1 cellular context compared by ENCODE assay signal in the genomic region with DNA sequence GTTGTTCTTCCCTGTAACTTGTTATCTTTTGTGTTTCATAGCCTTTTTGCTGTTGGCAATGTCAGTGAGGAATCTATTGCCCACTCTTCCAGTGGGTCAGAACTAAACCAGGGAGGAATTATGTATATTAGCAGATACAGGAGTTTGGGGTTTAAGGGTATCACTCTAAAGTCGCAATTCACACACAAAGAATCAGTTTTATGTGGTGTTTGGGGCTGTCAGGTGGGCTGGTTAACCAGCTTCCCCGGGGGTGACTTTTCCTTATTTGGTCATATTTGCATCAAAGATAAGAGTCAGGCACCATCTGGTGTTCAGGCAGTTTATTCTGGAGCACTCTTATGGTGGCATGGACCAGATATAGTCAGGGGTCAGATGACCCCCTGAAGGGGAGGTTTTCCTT.
A peak's percentile ranks its signal among the peaks of the same experiment; 100 is the strongest.
TF ChIP-seq lines count a peak whose summit lies in the region.

No MANE protein-coding gene starts in this region.

TF ChIP-seq in SK-N-SH, 30 proteins besides CTCF, POLR2A, EP300 and RAD21 (continued from another document):
- TF ChIP-seq, protein P1, sequence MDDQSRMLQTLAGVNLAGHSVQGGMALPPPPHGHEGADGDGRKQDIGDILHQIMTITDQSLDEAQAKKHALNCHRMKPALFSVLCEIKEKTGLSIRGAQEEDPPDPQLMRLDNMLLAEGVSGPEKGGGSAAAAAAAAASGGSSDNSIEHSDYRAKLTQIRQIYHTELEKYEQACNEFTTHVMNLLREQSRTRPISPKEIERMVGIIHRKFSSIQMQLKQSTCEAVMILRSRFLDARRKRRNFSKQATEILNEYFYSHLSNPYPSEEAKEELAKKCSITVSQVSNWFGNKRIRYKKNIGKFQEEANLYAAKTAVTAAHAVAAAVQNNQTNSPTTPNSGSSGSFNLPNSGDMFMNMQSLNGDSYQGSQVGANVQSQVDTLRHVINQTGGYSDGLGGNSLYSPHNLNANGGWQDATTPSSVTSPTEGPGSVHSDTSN (IDR thresholded peaks at IDR 0.05) = no peak
- TF ChIP-seq RCOR1 (IDR thresholded peaks at IDR 0.05; ENCODE audit: low read length) (0 out of 2 replicates have a peak, but pooled peaks have one; percentile 28), TEAD4 (IDR thresholded peaks at IDR 0.05; ENCODE audit: borderline replicate concordance, insufficient read depth) (no peak), NFIC (IDR thresholded peaks at IDR 0.05; ENCODE audit: borderline replicate concordance) (no peak), FOXM1 (IDR thresholded peaks at IDR 0.05; ENCODE audit: low read depth) (no peak), TAF1 (IDR thresholded peaks at IDR 0.05; ENCODE audit: borderline replicate concordance, low read depth, low read length) (no peak), NRF1 (IDR thresholded peaks at IDR 0.05; ENCODE audit: low read depth, low read length) (no peak), GABPA (IDR thresholded peaks at IDR 0.05; ENCODE audit: low read depth) (no peak), ELF1 (IDR thresholded peaks at IDR 0.05) (no peak), MXI1 (IDR thresholded peaks at IDR 0.05; ENCODE audit: low read depth, low read length) (peak; percentile 46; the same call in 1 of the 2 replicates), EZH2phosphoT487 (IDR thresholded peaks at IDR 0.05; ENCODE audit: borderline replicate concordance, low read depth) (no peak), FOXJ3 (CRISPR knock-in tag; IDR thresholded peaks at IDR 0.05) (peak; percentile 77), TCF12 (IDR thresholded peaks at IDR 0.05) (no peak; the same call in 1 of the 2 replicates), JUND (IDR thresholded peaks at IDR 0.05) (no peak), MEF2A (IDR thresholded peaks at IDR 0.05; ENCODE audit: borderline replicate concordance, low read depth) (no peak), SMC3 (IDR thresholded peaks at IDR 0.05; ENCODE audit: low read depth, low read length) (no peak), SIN3A (IDR thresholded peaks at IDR 0.05; ENCODE audit: borderline replicate concordance, low read depth, low read length) (no peak), POLR2AphosphoS5 (IDR thresholded peaks at IDR 0.05; ENCODE audit: low read depth, low read length) (no peak), RXRA (IDR thresholded peaks at IDR 0.05; ENCODE audit: borderline replicate concordance, low read depth) (no peak), CHD2 (IDR thresholded peaks at IDR 0.05; ENCODE audit: low read length, partially characterized antibody) (peak; percentile 61), RFX5 (IDR thresholded peaks at IDR 0.05; ENCODE audit: low read length) (peak; percentile 56; the same call in 1 of the 2 replicates), GATA2 (CRISPR knock-in tag; IDR thresholded peaks at IDR 0.05) (peak; percentile 93), FOSL2 (IDR thresholded peaks at IDR 0.05; ENCODE audit: borderline replicate concordance, low read depth) (no peak), YY1 (IDR thresholded peaks at IDR 0.05; ENCODE audit: low read depth) (no peak)
- TF ChIP-seq, protein P2, sequence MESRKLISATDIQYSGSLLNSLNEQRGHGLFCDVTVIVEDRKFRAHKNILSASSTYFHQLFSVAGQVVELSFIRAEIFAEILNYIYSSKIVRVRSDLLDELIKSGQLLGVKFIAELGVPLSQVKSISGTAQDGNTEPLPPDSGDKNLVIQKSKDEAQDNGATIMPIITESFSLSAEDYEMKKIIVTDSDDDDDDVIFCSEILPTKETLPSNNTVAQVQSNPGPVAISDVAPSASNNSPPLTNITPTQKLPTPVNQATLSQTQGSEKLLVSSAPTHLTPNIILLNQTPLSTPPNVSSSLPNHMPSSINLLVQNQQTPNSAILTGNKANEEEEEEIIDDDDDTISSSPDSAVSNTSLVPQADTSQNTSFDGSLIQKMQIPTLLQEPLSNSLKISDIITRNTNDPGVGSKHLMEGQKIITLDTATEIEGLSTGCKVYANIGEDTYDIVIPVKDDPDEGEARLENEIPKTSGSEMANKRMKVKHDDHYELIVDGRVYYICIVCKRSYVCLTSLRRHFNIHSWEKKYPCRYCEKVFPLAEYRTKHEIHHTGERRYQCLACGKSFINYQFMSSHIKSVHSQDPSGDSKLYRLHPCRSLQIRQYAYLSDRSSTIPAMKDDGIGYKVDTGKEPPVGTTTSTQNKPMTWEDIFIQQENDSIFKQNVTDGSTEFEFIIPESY (IDR thresholded peaks at IDR 0.05; ENCODE audit: borderline replicate concordance, low read depth) = no peak
- TF ChIP-seq, protein P3, sequence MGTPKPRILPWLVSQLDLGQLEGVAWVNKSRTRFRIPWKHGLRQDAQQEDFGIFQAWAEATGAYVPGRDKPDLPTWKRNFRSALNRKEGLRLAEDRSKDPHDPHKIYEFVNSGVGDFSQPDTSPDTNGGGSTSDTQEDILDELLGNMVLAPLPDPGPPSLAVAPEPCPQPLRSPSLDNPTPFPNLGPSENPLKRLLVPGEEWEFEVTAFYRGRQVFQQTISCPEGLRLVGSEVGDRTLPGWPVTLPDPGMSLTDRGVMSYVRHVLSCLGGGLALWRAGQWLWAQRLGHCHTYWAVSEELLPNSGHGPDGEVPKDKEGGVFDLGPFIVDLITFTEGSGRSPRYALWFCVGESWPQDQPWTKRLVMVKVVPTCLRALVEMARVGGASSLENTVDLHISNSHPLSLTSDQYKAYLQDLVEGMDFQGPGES (IDR thresholded peaks at IDR 0.05; ENCODE audit: low read depth, low read length) = no peak
- TF ChIP-seq, protein P4, sequence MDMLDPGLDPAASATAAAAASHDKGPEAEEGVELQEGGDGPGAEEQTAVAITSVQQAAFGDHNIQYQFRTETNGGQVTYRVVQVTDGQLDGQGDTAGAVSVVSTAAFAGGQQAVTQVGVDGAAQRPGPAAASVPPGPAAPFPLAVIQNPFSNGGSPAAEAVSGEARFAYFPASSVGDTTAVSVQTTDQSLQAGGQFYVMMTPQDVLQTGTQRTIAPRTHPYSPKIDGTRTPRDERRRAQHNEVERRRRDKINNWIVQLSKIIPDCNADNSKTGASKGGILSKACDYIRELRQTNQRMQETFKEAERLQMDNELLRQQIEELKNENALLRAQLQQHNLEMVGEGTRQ (IDR thresholded peaks at IDR 0.05; ENCODE audit: borderline replicate concordance, low read depth, low read length) = no peak
- TF ChIP-seq, protein P5, sequence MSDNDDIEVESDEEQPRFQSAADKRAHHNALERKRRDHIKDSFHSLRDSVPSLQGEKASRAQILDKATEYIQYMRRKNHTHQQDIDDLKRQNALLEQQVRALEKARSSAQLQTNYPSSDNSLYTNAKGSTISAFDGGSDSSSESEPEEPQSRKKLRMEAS (IDR thresholded peaks at IDR 0.05; ENCODE audit: low read depth) = no peak
- TF ChIP-seq, protein P6, sequence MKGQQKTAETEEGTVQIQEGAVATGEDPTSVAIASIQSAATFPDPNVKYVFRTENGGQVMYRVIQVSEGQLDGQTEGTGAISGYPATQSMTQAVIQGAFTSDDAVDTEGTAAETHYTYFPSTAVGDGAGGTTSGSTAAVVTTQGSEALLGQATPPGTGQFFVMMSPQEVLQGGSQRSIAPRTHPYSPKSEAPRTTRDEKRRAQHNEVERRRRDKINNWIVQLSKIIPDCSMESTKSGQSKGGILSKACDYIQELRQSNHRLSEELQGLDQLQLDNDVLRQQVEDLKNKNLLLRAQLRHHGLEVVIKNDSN (IDR thresholded peaks at IDR 0.05; ENCODE audit: borderline replicate concordance, low read depth) = no peak
